8 cellular contexts compared by ENCODE assay signal in genomic region chr13:24683833-24684599, GRCh38. TPM values are rescaled to one million over a fixed set of nuclear protein-coding genes. Genes with fewer than 3 reads are reported as not detected.
DNase-seq lines count a peak whose midpoint lies in the region; ATAC-seq and TF ChIP-seq lines count a peak whose summit lies in the region.

No MANE protein-coding gene starts in this region.

- H3K9ac ChIP-seq in MM.1S (ENCODE audit: low read length) = no peak overlapping the region
- no peak overlapping the region for H3K9ac ChIP-seq in mammary epithelial cell (ENCODE audit: insufficient read depth, low read length)

- TF ChIP-seq CTCF in MM.1S (IDR thresholded peaks at IDR 0.05; ENCODE audit: low read length) (peak; percentile 60), WTC11 (IDR thresholded peaks at IDR 0.05) (peak; percentile 85), mammary epithelial cell (conservative IDR thresholded peaks at IDR 0.05 in 1 of 2, IDR thresholded peaks at IDR 0.05 in 1 of 2; ENCODE audit: extremely low read depth in 1 of 2, insufficient read depth in 1 of 2, low read depth in 1 of 2, low read length in 2 of 2) (peak; percentile 49 to 81)

- CTCF ChIA-PET in WTC11 (lab: Charles Lee) = interaction anchor here (0.9 to 4.3 kb wide), 11 partner anchors 8 to 311 kb away, joined by 3 to 57 read pairs (median 6); no protein-coding TSS in a partner anchor
- CTCF ChIA-PET in mammary epithelial cell (lab: Charles Lee; ENCODE audit: low non-redundant PET) = no interaction called here

- H3K9me3 Mint-ChIP-seq in WTC11 = no peaks in the 10 kb centered on the region

- no peaks in the 10 kb centered on the region for H3K9me3 ChIP-seq in MM.1S (replicated peaks; ENCODE audit: insufficient read depth, low read length)
- H3K9me3 ChIP-seq in mammary epithelial cell (replicated peaks; ENCODE audit: insufficient read depth, low read length) = no peaks in the 10 kb centered on the region

- H3K4me3 ChIP-seq in MM.1S (ENCODE audit: low read length) (no peak overlapping the region), mammary epithelial cell (replicated peaks in 1 of 3; ENCODE audit: insufficient read depth in 1 of 3, low read depth in 2 of 3, low read length in 3 of 3) (no peak overlapping the region)

- 25% methylated on average over 2 of the region's 4 CpGs for WGBS in mammary epithelial cell (ENCODE audit: low coverage, missing lambda C conversion rate)

- H3F3A ChIP-seq in MM.1S (ENCODE audit: insufficient read depth, low read length) = no peaks in the 10 kb centered on the region

- POLR2A ChIA-PET in WTC11 (lab: Charles Lee) = no interaction called here

- H2AFZ ChIP-seq in MM.1S (ENCODE audit: low read length) (no peak overlapping the region), mammary epithelial cell (ENCODE audit: low read depth, low read length) (peak overlapping the region; percentile 87)

- peaks cover 61% of the 10 kb centered on the region for H3K4me1 Mint-ChIP-seq in WTC11

- no peak overlapping the region for H3K27ac ChIP-seq in MM.1S (ENCODE audit: low read length)
- no peak overlapping the region for H3K27ac ChIP-seq in mammary epithelial cell (ENCODE audit: insufficient read depth, low read depth, low read length)

- no peaks in the 10 kb centered on the region for H3K9me2 ChIP-seq in MM.1S (replicated peaks; ENCODE audit: insufficient read depth, low read length)

- in situ Hi-C loops in mammary epithelial cell (cut with MboI; ENCODE audit: low sequenced_read_pairs in 2 of 2) = no loop called here

- dilution Hi-C loops in mammary epithelial cell (cut with HindIII; ENCODE audit: low sequenced_read_pairs) = no loop called here

- peaks cover 25% of the 10 kb centered on the region for H3K27me3 Mint-ChIP-seq in WTC11 (ENCODE audit: low read depth)

- H3K79me2 ChIP-seq in MM.1S (ENCODE audit: low read length) (no peaks in the 10 kb centered on the region), mammary epithelial cell (ENCODE audit: insufficient read depth, low read length) (no peaks in the 10 kb centered on the region)

- H4K20me1 ChIP-seq in MM.1S (ENCODE audit: insufficient read depth, low read length) (no peaks in the 10 kb centered on the region), mammary epithelial cell (ENCODE audit: insufficient read depth, low read length) (no peaks in the 10 kb centered on the region)

- ATAC-seq in GM21367 (IDR thresholded peaks at IDR 0.05; ENCODE audit: unreplicated experiment) = peak; percentile 52
- ATAC-seq in WTC11 = peak; percentile 78
- no peak for ATAC-seq in HG03159 (IDR thresholded peaks at IDR 0.05; ENCODE audit: unreplicated experiment)

- no peak overlapping the region; the same call in 1 of the 2 replicates for H3K4me3 Mint-ChIP-seq in WTC11

- intact Hi-C loops in mammary epithelial cell (cut with micrococcal nuclease) = loop anchor here (2.0 kb wide), 1 partner anchor 45 kb away; no protein-coding TSS in a partner anchor

- H3K4me2 ChIP-seq in MM.1S (ENCODE audit: low read depth, low read length) (no peak overlapping the region), mammary epithelial cell (ENCODE audit: insufficient read depth, low read depth, low read length) (peak overlapping the region; percentile 40)

- H3K36me3 ChIP-seq in MM.1S (replicated peaks; ENCODE audit: insufficient read depth, low read length) = no peaks in the 10 kb centered on the region
- H3K36me3 ChIP-seq in mammary epithelial cell (ENCODE audit: insufficient read depth, low read length) = no peaks in the 10 kb centered on the region

- H3K27ac Mint-ChIP-seq in WTC11 = no peak overlapping the region

- no TSS peak for BruUV-seq in mammary epithelial cell (replicated peaks; lab: Mats Ljungman, UMichigan)

- DNase-seq in CMK (ENCODE audit: low read depth) = peak; percentile 14
- DNase-seq in MM.1S = peak; percentile 27
- DNase-seq in WTC11 (ENCODE audit: low spot score) = peak; percentile 84
- DNase-seq in mammary epithelial cell = peak; percentile 30
- DNase-seq in kidney tubule cell (ENCODE audit: low spot score) = peak; percentile 38
- peak; percentile 31 to 62 (median 33) for DNase-seq in stimulated activated CD4-positive, alpha-beta T cell treated with anti-CD3 and anti-CD28 coated beads, TNF-alpha, amount 100 ng/mL, for 24 hours (ENCODE audit: low read depth in 3 of 3)

- H3K4me1 ChIP-seq in MM.1S (ENCODE audit: low read length) = peaks cover 4% of the 10 kb centered on the region; the same call in 1 of the 2 replicates
- peaks cover 28% of the 10 kb centered on the region for H3K4me1 ChIP-seq in mammary epithelial cell (ENCODE audit: insufficient read depth, low read length)

- H3K27me3 ChIP-seq in MM.1S (replicated peaks; ENCODE audit: insufficient read depth, low read length) (0 out of 2 replicates have a peak, but pooled peaks cover 6% of the 10 kb centered on the region), mammary epithelial cell (ENCODE audit: insufficient read depth, low read length) (no peaks in the 10 kb centered on the region)

- H3K36me3 Mint-ChIP-seq in WTC11 = no peaks in the 10 kb centered on the region

TF ChIP-seq in WTC11, 78 proteins besides CTCF, POLR2A, EP300 and RAD21:
- peak; percentile 86; the same call in 1 of the 2 replicates for TF ChIP-seq ZNF281 (CRISPR knock-in tag; IDR thresholded peaks at IDR 0.05)
- no peak for TF ChIP-seq CREB1 (CRISPR knock-in tag; IDR thresholded peaks at IDR 0.05)
TF ChIP-seq in WTC11: peak in this region for 1.

RNA-seq across cellular contexts. Expression of gene ATP12A, which starts 3.8 kb away (rescaled TPM):
- total RNA-seq in WTC11 (2021) (1.4 to 2.7 TPM (median 2.2 TPM) in 3 replicates), mammary epithelial cell (under 1 TPM; 0.17 to 0.68 TPM)
- polyA plus RNA-seq in mammary epithelial cell = 5.2 TPM
- polyA minus RNA-seq in mammary epithelial cell = 4.5 TPM

Comparison
In these comparisons a context has a peak if more than half of its experiments do, and no peak if none do; other contexts are left out.
1. DNase-seq: peak in every context shown above with its lines; median percentile 84 in WTC11; 38 in kidney tubule cell; 33 in stimulated activated CD4-positive, alpha-beta T cell treated with anti-CD3 and anti-CD28 coated beads, TNF-alpha, amount 100 ng/mL, for 24 hours; 30 in mammary epithelial cell; 27 in MM.1S; 14 in CMK.